ENCODE assay signal across 8 cellular contexts in genomic region chr16:31074073-31074813, GRCh38. TPM values are rescaled to one million over a fixed set of nuclear protein-coding genes. Genes with fewer than 3 reads are reported as not detected.
A peak's percentile ranks its signal among the peaks of the same experiment; 100 is the strongest.
DNase-seq lines count a peak whose midpoint lies in the region; ATAC-seq and TF ChIP-seq lines count a peak whose summit lies in the region.

TSS of gene ZNF646 (plus strand) at chr16:31074422. CDS start at chr16:31076325, 1,903 bp downstream.
TSS of gene ZNF668 (minus strand) at chr16:31074240. CDS start at chr16:31064459, 9,781 bp downstream.

- TF ChIP-seq POLR2A in transverse colon (IDR thresholded peaks at IDR 0.05), result peak; percentile 82

- H3K27ac Mint-ChIP-seq in activated naive CD8-positive, alpha-beta T cell treated with anti-CD3 and anti-CD28 coated beads, Interleukin-2, amount 50 U/mL, for 24 hours, result peak within 1 kb of the TSS; percentile 99

- H3K4me3 ChIP-seq in cardiac muscle cell (peak within 1 kb of the TSS; percentile 98), parathyroid adenoma (ENCODE audit: low read depth, low read length) (peak within 1 kb of the TSS; percentile 90), transverse colon (peak within 1 kb of the TSS; percentile 84 to 97 (median 91))

- H3K9me3 ChIP-seq in cardiac muscle cell (ENCODE audit: low read depth) (no peaks in the 10 kb centered on the region), parathyroid adenoma (ENCODE audit: control insufficient read depth, low read length) (no peaks in the 10 kb centered on the region), transverse colon (no peaks in the 10 kb centered on the region)

- peak within 1 kb of the TSS; percentile 81 for H3K9ac ChIP-seq in parathyroid adenoma

- no peak for TF ChIP-seq EP300 in transverse colon (IDR thresholded peaks at IDR 0.05; ENCODE audit: low read depth)

- H2AFZ ChIP-seq in parathyroid adenoma, result peak within 1 kb of the TSS; percentile 97

- in situ Hi-C loops in transverse colon (cut with MboI; ENCODE audit: low pct_ligation_motif_present in 1 of 4, low pct_unique_long_range_greater_than_20kb in 1 of 4, low sequenced_read_pairs in 3 of 4), result no loop called here

- H3K4me2 ChIP-seq in parathyroid adenoma (ENCODE audit: low read length), result peak within 1 kb of the TSS; percentile 90

- H3K36me3 ChIP-seq in cardiac muscle cell, result peaks cover 19% of the 10 kb centered on the region
- H3K36me3 ChIP-seq in parathyroid adenoma (ENCODE audit: control insufficient read depth, insufficient read depth, low read length), result no peaks in the 10 kb centered on the region
- peaks cover 0 to 30% (median 8%) of the 10 kb centered on the region in 4 donors for H3K36me3 ChIP-seq in transverse colon

- intact Hi-C loops in transverse colon (cut with DNase I; ENCODE audit: low total_unique reads), result no loop called here

- H3K27me3 Mint-ChIP-seq in activated naive CD8-positive, alpha-beta T cell treated with anti-CD3 and anti-CD28 coated beads, Interleukin-2, amount 50 U/mL, for 24 hours, result no peaks in the 10 kb centered on the region

- peaks cover 5% of the 10 kb centered on the region for H3K4me1 ChIP-seq in cardiac muscle cell (ENCODE audit: low read depth)
- H3K4me1 ChIP-seq in parathyroid adenoma, result peaks cover 2% of the 10 kb centered on the region
- H3K4me1 ChIP-seq in transverse colon, result peaks cover 14 to 31% (median 24%) of the 10 kb centered on the region in 4 donors

- H3K4me1 Mint-ChIP-seq in activated naive CD8-positive, alpha-beta T cell treated with anti-CD3 and anti-CD28 coated beads, Interleukin-2, amount 50 U/mL, for 24 hours, result peaks cover 41% of the 10 kb centered on the region

- 0% methylated on average over 2 to 48 of the region's 48 CpGs for WGBS in transverse colon (ENCODE audit: low coverage in 1 of 2), 2 donors

- TF ChIP-seq CTCF in GM12872 (IDR thresholded peaks at IDR 0.05; ENCODE audit: insufficient read depth, low read depth, low read length), result peak; percentile 4; the same call in 1 of the 3 replicates
- no peak for TF ChIP-seq CTCF in cardiac muscle cell (IDR thresholded peaks at IDR 0.05; ENCODE audit: low read depth, low read length)
- no peak for TF ChIP-seq CTCF in parathyroid adenoma (IDR thresholded peaks at IDR 0.05)
- TF ChIP-seq CTCF in transverse colon (IDR thresholded peaks at IDR 0.05), result no peak

- ATAC-seq in HG02763 (IDR thresholded peaks at IDR 0.05; ENCODE audit: unreplicated experiment), result peak; percentile 58
- ATAC-seq in activated naive CD8-positive, alpha-beta T cell treated with anti-CD3 and anti-CD28 coated beads, Interleukin-2, amount 50 U/mL, for 24 hours, result peak; percentile 84

- no peaks in the 10 kb centered on the region for H3K9me3 Mint-ChIP-seq in activated naive CD8-positive, alpha-beta T cell treated with anti-CD3 and anti-CD28 coated beads, Interleukin-2, amount 50 U/mL, for 24 hours

- H3K27me3 ChIP-seq in cardiac muscle cell (no peaks in the 10 kb centered on the region), parathyroid adenoma (ENCODE audit: control insufficient read depth, insufficient read depth, low read length) (no peaks in the 10 kb centered on the region), transverse colon (no peaks in the 10 kb centered on the region)

- DNase-seq in NCI-H1417 treated with DMSO at 0.1 percent for 48 hours (lab: John Stamatoyannopoulos, UW) (peak; percentile 95), SW480 (ENCODE audit: low spot score) (peak; percentile 99), cardiac muscle cell (ENCODE audit: low read depth in 1 of 2, low spot score in 1 of 2) (peak; percentile 99 to 100), transverse colon (peak; percentile 99)
- DNase-seq in activated naive CD8-positive, alpha-beta T cell treated with anti-CD3 and anti-CD28 coated beads, Interleukin-2, amount 50 U/mL, for 24 hours, result peak; percentile 96

- H3K27ac ChIP-seq in cardiac muscle cell (peak within 1 kb of the TSS; percentile 87), parathyroid adenoma (peak within 1 kb of the TSS; percentile 86), transverse colon (peak within 1 kb of the TSS; percentile 94 to 97 (median 96))

- H3K79me2 ChIP-seq in parathyroid adenoma, result peaks cover 10% of the 10 kb centered on the region

- H3K36me3 Mint-ChIP-seq in activated naive CD8-positive, alpha-beta T cell treated with anti-CD3 and anti-CD28 coated beads, Interleukin-2, amount 50 U/mL, for 24 hours (ENCODE audit: low read depth), result peaks cover 28% of the 10 kb centered on the region

- H3K4me3 Mint-ChIP-seq in activated naive CD8-positive, alpha-beta T cell treated with anti-CD3 and anti-CD28 coated beads, Interleukin-2, amount 50 U/mL, for 24 hours, result peak within 1 kb of the TSS; percentile 100

RNA-seq across cellular contexts. Expression of gene ZNF646, which starts in this region (rescaled TPM):
- total RNA-seq in cardiac muscle cell (20.3 and 32.6 TPM in 2 replicates), transverse colon (10 to 100 TPM; 12.0 to 26.7 (median 23.5) TPM)
- 7.1 and 8.5 TPM in 2 replicates for polyA plus RNA-seq in cardiac muscle cell

RNA-seq across cellular contexts. Expression of gene ZNF668, which starts in this region (rescaled TPM):
- total RNA-seq in cardiac muscle cell (16.2 and 18.2 TPM in 2 replicates), transverse colon (10 to 100 TPM in 2 of 4 donors, 1 to 10 TPM in 2; 7.9 to 17.9 (median 10.2) TPM)
- 7.4 and 10.0 TPM in 2 replicates for polyA plus RNA-seq in cardiac muscle cell

Comparison
In these comparisons a context has a peak if more than half of its experiments do, and no peak if none do; other contexts are left out.
1. Peak in every context shown above with its lines: DNase-seq, ATAC-seq, H3K4me3 ChIP-seq and H3K27ac ChIP-seq.